8 cellular contexts compared by ENCODE assay signal in the genomic region with DNA sequence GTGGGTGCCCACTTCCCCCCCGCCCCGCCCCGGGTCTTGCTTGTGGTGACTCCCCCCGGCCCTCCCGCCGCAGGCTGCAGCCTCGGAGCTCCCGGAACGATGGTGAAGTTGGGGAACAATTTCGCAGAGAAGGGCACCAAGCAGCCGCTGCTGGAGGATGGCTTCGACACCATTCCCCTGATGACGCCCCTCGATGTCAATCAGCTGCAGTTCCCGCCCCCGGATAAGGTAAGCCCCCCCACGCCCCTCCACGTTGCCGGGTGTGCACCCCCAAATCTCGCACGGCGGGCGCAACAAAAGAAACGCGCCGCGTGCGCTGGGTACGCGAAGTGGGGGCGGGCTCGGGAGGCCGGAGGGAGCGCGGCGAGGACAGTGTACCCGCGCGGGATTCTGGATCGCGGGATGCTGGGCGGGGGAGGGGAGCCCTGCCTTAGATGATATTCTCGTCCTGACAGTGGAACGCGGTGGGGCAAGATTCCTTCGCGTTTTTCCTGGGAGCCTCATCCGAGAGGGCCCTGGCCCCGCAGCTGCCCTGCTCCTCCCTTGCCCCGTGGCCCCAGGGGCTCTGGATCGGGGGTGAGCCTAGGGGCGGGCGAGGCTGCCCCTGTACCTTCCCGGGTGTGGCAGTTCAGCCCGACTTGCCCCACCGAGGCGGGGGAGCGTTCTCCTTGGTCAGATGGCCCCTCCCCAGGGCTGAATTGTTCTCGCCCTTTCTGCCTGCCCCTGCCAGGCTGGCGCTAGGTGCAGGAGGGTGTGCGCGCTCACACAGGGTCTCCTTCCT. TPM values are rescaled to one million over a fixed set of nuclear protein-coding genes. Genes with fewer than 3 reads are reported as not detected.
DNase-seq lines count a peak whose midpoint lies in the region; ATAC-seq and TF ChIP-seq lines count a peak whose summit lies in the region.

No MANE protein-coding gene starts in this region.

- peaks cover 37 to 57% of the 10 kb centered on the region in 2 donors for H3K27me3 Mint-ChIP-seq in natural killer cell (ENCODE audit: low read depth in 2 of 2)

- H3K4me3 Mint-ChIP-seq in natural killer cell: peak overlapping the region; percentile 86

- H3K36me3 Mint-ChIP-seq in natural killer cell: no peaks in the 10 kb centered on the region

- ATAC-seq in natural killer cell (peak in 2 of 3 donors; percentile 15), GM21390 (IDR thresholded peaks at IDR 0.05; ENCODE audit: unreplicated experiment) (no peak), GM21360 (IDR thresholded peaks at IDR 0.05; ENCODE audit: unreplicated experiment) (no peak)

- H4K20me1 ChIP-seq in BLaER1: peaks cover 28% of the 10 kb centered on the region

- no peaks in the 10 kb centered on the region for H3K36me3 ChIP-seq in BLaER1
- H3K36me3 ChIP-seq in HUES64 (ENCODE audit: insufficient read depth, low read length): peaks cover 6% of the 10 kb centered on the region; the same call in 1 of the 2 replicates

- WGBS in HUES64: 3% methylated on average over 62 of the region's 62 CpGs

- no peaks in the 10 kb centered on the region for H3K9me3 Mint-ChIP-seq in natural killer cell

- H3K27ac Mint-ChIP-seq in natural killer cell: no peak overlapping the region

- peak overlapping the region; percentile 100 for H3K4me2 ChIP-seq in BLaER1

- H3K4me3 ChIP-seq in BLaER1 (peak overlapping the region; percentile 76), HUES64 (ENCODE audit: low read length) (peak overlapping the region; percentile 67)

- H3K27me3 ChIP-seq in BLaER1: peaks cover 86% of the 10 kb centered on the region
- H3K27me3 ChIP-seq in HUES64 (ENCODE audit: insufficient read depth, low read length): peaks cover 75% of the 10 kb centered on the region

- H3K9me3 ChIP-seq in BLaER1: no peaks in the 10 kb centered on the region
- no peaks in the 10 kb centered on the region for H3K9me3 ChIP-seq in HUES64 (ENCODE audit: insufficient read depth, low read depth, low read length)

- no peak overlapping the region for H3K9ac ChIP-seq in BLaER1
- H3K9ac ChIP-seq in HUES64 (ENCODE audit: low read depth, low read length): peak overlapping the region; percentile 24; the same call in 1 of the 2 replicates

- H3K27ac ChIP-seq in BLaER1 (no peak overlapping the region), HUES64 (ENCODE audit: low read depth, low read length) (no peak overlapping the region)

- intact Hi-C loops in natural killer cell (cut with micrococcal nuclease): no loop called here

- TF ChIP-seq CTCF in natural killer cell (IDR thresholded peaks at IDR 0.05): no peak

- peaks cover 6 to 12% of the 10 kb centered on the region in 2 donors for H3K4me1 Mint-ChIP-seq in natural killer cell

- DNase-seq in cerebellar cortex (ENCODE audit: low spot score): peak; percentile 52
- DNase-seq in natural killer cell: no peak
- DNase-seq in NCI-H2029 treated with DMSO at 0.1 percent for 48 hours (lab: John Stamatoyannopoulos, UW): no peak
- DNase-seq in GM19240 (ENCODE audit: insufficient read length, low spot score): no peak

- H3K4me1 ChIP-seq in BLaER1: peaks cover 29% of the 10 kb centered on the region
- H3K4me1 ChIP-seq in HUES64 (ENCODE audit: insufficient read depth, low read length): no peaks in the 10 kb centered on the region

RNA-seq across cellular contexts. Expression of a gene that starts 0.8 kb away (rescaled TPM):
- 14.7 TPM for polyA plus RNA-seq in HUES64 (2013, experiment 1 of 2)
- polyA plus RNA-seq in HUES64 (2013, experiment 2 of 2): 15.1 TPM
- 1 to 10 TPM in 2 of 3 donors, not detected in 1; 1.2 to 5.8 TPM for total RNA-seq in natural killer cell

Comparison
In these comparisons a context has a peak if more than half of its experiments do, and no peak if none do; other contexts are left out.
1. ATAC-seq: peak in natural killer cell (2 of 3); none in GM21390 (single experiment) and GM21360 (single experiment).